In genomic region chr12:1496162-1496925, GRCh38 we compare ENCODE assay signal across 13 cellular contexts.
DNase-seq lines count a peak whose midpoint lies in the region; ATAC-seq, FAIRE-seq and TF ChIP-seq lines count a peak whose summit lies in the region.
"Had no signal": no experiment of that assay in that cellular context is flagged by ENCODE, and none has a peak within 500 bp of the region (broad histone marks: within the 10 kb centered on the region; RNA-seq: fewer than 3 reads in every experiment).

No MANE protein-coding gene starts in this region.

- FAIRE-seq in astrocyte (lab: Jason Lieb, UNC) = no peak

- H3K36me3 Mint-ChIP-seq in astrocyte (ENCODE audit: low read depth, unreplicated experiment) = peaks cover 31% of the 10 kb centered on the region

- H3K9ac ChIP-seq in astrocyte (ENCODE audit: low read length) = no peak overlapping the region

- no peaks in the 10 kb centered on the region for H4K20me1 ChIP-seq in astrocyte (ENCODE audit: insufficient read depth, low read length)

- H3K27me3 Mint-ChIP-seq in astrocyte (ENCODE audit: low read depth, unreplicated experiment) = no peaks in the 10 kb centered on the region

- H3K4me3 ChIP-seq in astrocyte (ENCODE audit: insufficient read depth, low read depth, low read length) (no peak overlapping the region), gastroesophageal sphincter (peak overlapping the region; percentile 4 to 21)
- H3K4me3 ChIP-seq: adrenal gland had no signal

- H2AFZ ChIP-seq in astrocyte (ENCODE audit: low read depth, low read length) = no peak overlapping the region

- H3K9me3 Mint-ChIP-seq in astrocyte (ENCODE audit: unreplicated experiment) = peaks cover 4% of the 10 kb centered on the region

- no peak overlapping the region for H3K27ac ChIP-seq in astrocyte (ENCODE audit: low read depth, low read length)
- H3K27ac ChIP-seq in gastroesophageal sphincter = peak overlapping the region in 3 of 4 donors; percentile 46 to 59 (median 56)
- H3K27ac ChIP-seq: adrenal gland had no signal

- peaks cover 2% of the 10 kb centered on the region for H3K9me3 ChIP-seq in astrocyte (ENCODE audit: insufficient read depth, low read depth, low read length)
- H3K9me3 ChIP-seq in gastroesophageal sphincter = no peaks in the 10 kb centered on the region
- H3K9me3 ChIP-seq: adrenal gland had no signal

- no peaks in the 10 kb centered on the region for H3K79me2 ChIP-seq in astrocyte (ENCODE audit: insufficient read depth, low read length)

- peak overlapping the region; percentile 65 for H3K4me2 ChIP-seq in astrocyte (ENCODE audit: low read length)

- H3K4me1 ChIP-seq in astrocyte (ENCODE audit: insufficient read depth, low read length) (peaks cover 22% of the 10 kb centered on the region), gastroesophageal sphincter (peaks cover 0 to 20% (median 4%) of the 10 kb centered on the region in 3 donors)
- H3K4me1 ChIP-seq: adrenal gland had no signal

- DNase-seq in ELR (ENCODE audit: low read depth) = peak; percentile 28
- DNase-seq in astrocyte (ENCODE audit: low read depth) = no peak
- DNase-seq in renal cortical epithelial cell (ENCODE audit: low read depth) = peak; percentile 28
- DNase-seq in inferior parietal cortex (ENCODE audit: extremely low spot score) = no peak
- DNase-seq in cerebellar nuclear complex (lab: John Stamatoyannopoulos, UW) = no peak
- DNase-seq: activated CD8-positive, alpha-beta T cell treated with anti-CD3 and anti-CD28 coated beads, Interleukin-2, amount 10 ng/mL, durations not matched to agents 7 days and 5 days; COR-L47; Karpas-422; NCI-H524 had no signal

- no peak for TF ChIP-seq EP300 in gastroesophageal sphincter (IDR thresholded peaks at IDR 0.05)

- no peaks in the 10 kb centered on the region for H3K36me3 ChIP-seq in astrocyte (ENCODE audit: insufficient read depth, low read length)
- H3K36me3 ChIP-seq in gastroesophageal sphincter = peaks cover 0 to 28% of the 10 kb centered on the region in 2 donors
- H3K36me3 ChIP-seq: adrenal gland had no signal

- peaks cover 7% of the 10 kb centered on the region for H3K4me1 Mint-ChIP-seq in astrocyte (ENCODE audit: low read depth, unreplicated experiment)

- no peak for TF ChIP-seq CTCF in astrocyte (IDR thresholded peaks at IDR 0.05; ENCODE audit: insufficient read depth, low read depth, low read length)
- no peak for TF ChIP-seq CTCF in gastroesophageal sphincter (IDR thresholded peaks at IDR 0.05)

- no peaks in the 10 kb centered on the region for H3K27me3 ChIP-seq in astrocyte (ENCODE audit: insufficient read depth, low read length)
- H3K27me3 ChIP-seq in gastroesophageal sphincter = no peaks in the 10 kb centered on the region
- H3K27me3 ChIP-seq: adrenal gland had no signal

- no peak overlapping the region for H3K27ac Mint-ChIP-seq in astrocyte (ENCODE audit: unreplicated experiment)
- H3K27ac Mint-ChIP-seq: activated CD8-positive, alpha-beta T cell treated with anti-CD3 and anti-CD28 coated beads, Interleukin-2, amount 10 ng/mL, durations not matched to agents 7 days and 5 days had no signal

- WGBS in gastroesophageal sphincter (ENCODE audit: low coverage in 1 of 2), 2 donors = 31 to 32% methylated on average over 7 to 16 of the region's 23 CpGs

- no peak for TF ChIP-seq POLR2A in gastroesophageal sphincter (IDR thresholded peaks at IDR 0.05)

- ATAC-seq in gastroesophageal sphincter = peak; percentile 41
- ATAC-seq in HG02610 (IDR thresholded peaks at IDR 0.05; ENCODE audit: unreplicated experiment) = no peak
- no peak for ATAC-seq in HG02938 (IDR thresholded peaks at IDR 0.05; ENCODE audit: unreplicated experiment)
- ATAC-seq: activated CD8-positive, alpha-beta T cell treated with anti-CD3 and anti-CD28 coated beads, Interleukin-2, amount 10 ng/mL, durations not matched to agents 7 days and 5 days had no signal

- no peak overlapping the region for H3K4me3 Mint-ChIP-seq in astrocyte (ENCODE audit: unreplicated experiment)
- H3K4me3 Mint-ChIP-seq: activated CD8-positive, alpha-beta T cell treated with anti-CD3 and anti-CD28 coated beads, Interleukin-2, amount 10 ng/mL, durations not matched to agents 7 days and 5 days had no signal

Comparison
In these comparisons a context has a peak if more than half of its experiments do, and no peak if none do; other contexts are left out.
1. DNase-seq: peak in ELR (single experiment) and renal cortical epithelial cell (single experiment); none in astrocyte (single experiment), inferior parietal cortex (single experiment) and cerebellar nuclear complex (0 of 2).